Comparison of ENCODE assay signal across 8 cellular contexts in the genomic region with DNA sequence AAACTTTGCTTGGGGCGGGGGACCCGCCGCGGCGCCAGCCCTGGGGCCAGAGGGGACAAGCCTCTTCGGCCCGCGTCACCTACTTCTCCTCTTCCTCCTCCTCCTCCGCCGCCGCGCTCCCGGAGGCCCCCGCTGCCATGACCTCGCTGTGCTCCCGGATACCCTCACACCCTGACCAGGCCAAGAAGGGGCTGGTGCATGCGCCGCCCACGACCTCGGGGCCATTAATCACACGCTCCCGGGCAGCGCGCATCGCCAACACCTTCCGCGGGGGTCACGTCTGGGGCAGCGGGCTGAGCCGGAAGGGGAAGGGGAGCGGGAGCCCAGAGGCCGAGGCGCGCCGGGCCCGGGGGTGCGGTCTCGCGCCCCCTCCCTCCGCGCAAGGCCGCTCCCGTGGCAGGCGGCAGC. TPM values are rescaled to one million over a fixed set of nuclear protein-coding genes. Genes with fewer than 3 reads are reported as not detected.
DNase-seq lines count a peak whose midpoint lies in the region; ATAC-seq and TF ChIP-seq lines count a peak whose summit lies in the region.

No MANE protein-coding gene starts in this region.

- POLR2A ChIA-PET in AG04449 (lab: Yijun Ruan, JAX), result no interaction called here

- no peaks in the 10 kb centered on the region for H3K9me3 Mint-ChIP-seq in activated naive CD4-positive, alpha-beta T cell treated with anti-CD3 and anti-CD28 coated beads, Interleukin-2, amount 50 U/mL, for 72 hours
- no peaks in the 10 kb centered on the region for H3K9me3 Mint-ChIP-seq in stimulated activated memory B cell treated with anti-CD40 and anti-IgM and Interleukin-4, amounts not matched to agents 10 μg/mL and 1 μg/mL and 100 μg/mL, for 72 hours

- peak; percentile 39 for ATAC-seq in GM18907 (IDR thresholded peaks at IDR 0.05; ENCODE audit: unreplicated experiment)
- ATAC-seq in HG03159 (IDR thresholded peaks at IDR 0.05; ENCODE audit: unreplicated experiment), result peak; percentile 32
- peak; percentile 4 to 52 for ATAC-seq in activated naive CD4-positive, alpha-beta T cell treated with anti-CD3 and anti-CD28 coated beads, Interleukin-2, amount 50 U/mL, for 72 hours
- peak; percentile 76 for ATAC-seq in stimulated activated memory B cell treated with anti-CD40 and anti-IgM and Interleukin-4, amounts not matched to agents 10 μg/mL and 1 μg/mL and 100 μg/mL, for 72 hours

- no peak overlapping the region for H3K27ac Mint-ChIP-seq in activated naive CD4-positive, alpha-beta T cell treated with anti-CD3 and anti-CD28 coated beads, Interleukin-2, amount 50 U/mL, for 72 hours
- peak overlapping the region; percentile 98 for H3K27ac Mint-ChIP-seq in stimulated activated memory B cell treated with anti-CD40 and anti-IgM and Interleukin-4, amounts not matched to agents 10 μg/mL and 1 μg/mL and 100 μg/mL, for 72 hours

- no peaks in the 10 kb centered on the region for H3K36me3 ChIP-seq in iPS-20b (ENCODE audit: insufficient read depth, low read depth, low read length)

- H3K36me3 Mint-ChIP-seq in activated naive CD4-positive, alpha-beta T cell treated with anti-CD3 and anti-CD28 coated beads, Interleukin-2, amount 50 U/mL, for 72 hours, result peaks cover 0 to 7% of the 10 kb centered on the region in 2 donors
- H3K36me3 Mint-ChIP-seq in stimulated activated memory B cell treated with anti-CD40 and anti-IgM and Interleukin-4, amounts not matched to agents 10 μg/mL and 1 μg/mL and 100 μg/mL, for 72 hours, result no peaks in the 10 kb centered on the region

- peak overlapping the region; percentile 98 for H3K4me3 Mint-ChIP-seq in stimulated activated memory B cell treated with anti-CD40 and anti-IgM and Interleukin-4, amounts not matched to agents 10 μg/mL and 1 μg/mL and 100 μg/mL, for 72 hours

- H3K27me3 ChIP-seq in iPS-20b (ENCODE audit: insufficient read depth, low read length), result peaks cover 65% of the 10 kb centered on the region

- no peaks in the 10 kb centered on the region for H3K27me3 Mint-ChIP-seq in stimulated activated memory B cell treated with anti-CD40 and anti-IgM and Interleukin-4, amounts not matched to agents 10 μg/mL and 1 μg/mL and 100 μg/mL, for 72 hours

- no peak for TF ChIP-seq CTCF in AG04449 (IDR thresholded peaks at IDR 0.05; ENCODE audit: insufficient read depth, low read length, missing control alignments)

- CTCF ChIA-PET in AG04449 (lab: Yijun Ruan, JAX), result no interaction called here

- no peaks in the 10 kb centered on the region for H3K9me3 ChIP-seq in iPS-20b (ENCODE audit: insufficient read depth, low read depth, low read length)

- H3K4me3 ChIP-seq in AG04449 (ENCODE audit: low read depth, low read length), result peak overlapping the region; percentile 40
- peak overlapping the region; percentile 82 for H3K4me3 ChIP-seq in iPS-20b (ENCODE audit: low read length)

- H3K27ac ChIP-seq in iPS-20b (ENCODE audit: low read length), result no peak overlapping the region

- H3K4me1 Mint-ChIP-seq in stimulated activated memory B cell treated with anti-CD40 and anti-IgM and Interleukin-4, amounts not matched to agents 10 μg/mL and 1 μg/mL and 100 μg/mL, for 72 hours, result peaks cover 35% of the 10 kb centered on the region

- DNase-seq in AG04449 (ENCODE audit: low read depth, low spot score) (no peak), cerebellar nuclear complex (lab: John Stamatoyannopoulos, UW) (no peak), occipital lobe (lab: John Stamatoyannopoulos, UW) (no peak)
- no peak for DNase-seq in activated naive CD4-positive, alpha-beta T cell treated with anti-CD3 and anti-CD28 coated beads, Interleukin-2, amount 50 U/mL, for 72 hours (ENCODE audit: low spot score in 2 of 2)

- H3K9ac ChIP-seq in iPS-20b (ENCODE audit: low read depth, low read length), result peak overlapping the region; percentile 52; the same call in 1 of the 2 replicates

- H3K4me1 ChIP-seq in iPS-20b (ENCODE audit: insufficient read depth, low read length), result no peaks in the 10 kb centered on the region

RNA-seq across cellular contexts. Expression of gene CNR1, which starts 0.3 kb away (rescaled TPM):
- total RNA-seq in activated naive CD4-positive, alpha-beta T cell treated with anti-CD3 and anti-CD28 coated beads, Interleukin-2, amount 50 U/mL, for 72 hours, result not detected
- total RNA-seq in occipital lobe, result 327 TPM

Comparison
In these comparisons a context has a peak if more than half of its experiments do, and no peak if none do; other contexts are left out.
1. RNA of gene CNR1, which starts 0.3 kb away (total RNA-seq): 327 TPM in occipital lobe (single experiment); not detected in activated naive CD4-positive, alpha-beta T cell treated with anti-CD3 and anti-CD28 coated beads, Interleukin-2, amount 50 U/mL, for 72 hours; every median in the first group is over 100 times any median in the second.
2. Peak in every context shown above with its lines, with median percentiles within 50 percentile points of each other: ATAC-seq.